Comparison of ENCODE assay signal across 1 cellular context in genomic region chr12:68344126-68344525, GRCh38.
TF ChIP-seq lines count a peak whose summit lies in the region.

No MANE protein-coding gene starts in this region.

TF ChIP-seq in H1, 55 proteins besides CTCF, POLR2A, EP300 and RAD21:
- TF ChIP-seq SP1 (IDR thresholded peaks at IDR 0.05; ENCODE audit: low read depth, low read length) = peak; percentile 68
- peak; percentile 99 for TF ChIP-seq TEAD4 (IDR thresholded peaks at IDR 0.05; ENCODE audit: low read depth, low read length)
- no peak for TF ChIP-seq GTF2F1 (IDR thresholded peaks at IDR 0.05; ENCODE audit: borderline replicate concordance, low read depth, low read length)
- 0 out of 2 replicates have a peak, but pooled peaks have one; percentile 29 for TF ChIP-seq TCF12 (IDR thresholded peaks at IDR 0.05; ENCODE audit: low read depth, low read length)
- peak; percentile 40; the same call in 1 of the 2 replicates for TF ChIP-seq POLR2AphosphoS5 (IDR thresholded peaks at IDR 0.05; ENCODE audit: low read depth, low read length)
- no peak for TF ChIP-seq RBBP5 (IDR thresholded peaks at IDR 0.05; ENCODE audit: borderline replicate concordance, low read depth, low read length)
